ENCODE assay signal across 27 cellular contexts in genomic region chr1:191929383-191929782, GRCh38.
"Had no signal": no experiment of that assay in that cellular context is flagged by ENCODE, and none has a peak within 500 bp of the region (broad histone marks: within the 10 kb centered on the region; RNA-seq: fewer than 3 reads in every experiment).

No MANE protein-coding gene starts in this region.

- H3K27ac Mint-ChIP-seq: immature natural killer cell; naive thymus-derived CD4-positive, alpha-beta T cell; natural killer cell treated with Interleukin-12 subunit alpha and Interleukin-12 subunit beta and Interleukin-15 and Interleukin-18, amount 100 ng/mL, for 72 hours; progenitor cell of endocrine pancreas; stimulated activated memory B cell treated with anti-CD40 and anti-IgM and Interleukin-4, amounts not matched to agents 10 μg/mL and 1 μg/mL and 100 μg/mL, for 72 hours; stimulated activated naive CD8-positive, alpha-beta T cell treated with anti-CD3 and anti-CD28 coated beads, Interleukin-15, amount 100 ng/mL, for 72 hours; type B pancreatic cell had no signal

- H3K4me1 Mint-ChIP-seq: immature natural killer cell; naive thymus-derived CD4-positive, alpha-beta T cell; stimulated activated memory B cell treated with anti-CD40 and anti-IgM and Interleukin-4, amounts not matched to agents 10 μg/mL and 1 μg/mL and 100 μg/mL, for 72 hours; stimulated activated naive CD8-positive, alpha-beta T cell treated with anti-CD3 and anti-CD28 coated beads, Interleukin-15, amount 100 ng/mL, for 72 hours had no signal

- H3K4me2 ChIP-seq: hepatocyte, smooth muscle cell had no signal

- H3K36me3 Mint-ChIP-seq: immature natural killer cell; naive thymus-derived CD4-positive, alpha-beta T cell; stimulated activated memory B cell treated with anti-CD40 and anti-IgM and Interleukin-4, amounts not matched to agents 10 μg/mL and 1 μg/mL and 100 μg/mL, for 72 hours; type B pancreatic cell had no signal

- H2AFZ ChIP-seq: hepatocyte had no signal

- H3K9me3 ChIP-seq: lower lobe of right lung, ovary, right lobe of liver, tibial nerve, vagina had no signal

- H3K4me1 ChIP-seq: left lung, lower lobe of right lung, right atrium auricular region, right lobe of liver, tibial nerve, vagina had no signal

- H3K4me3 Mint-ChIP-seq: immature natural killer cell; naive thymus-derived CD4-positive, alpha-beta T cell; natural killer cell treated with Interleukin-12 subunit alpha and Interleukin-12 subunit beta and Interleukin-15 and Interleukin-18, amount 100 ng/mL, for 72 hours; stimulated activated memory B cell treated with anti-CD40 and anti-IgM and Interleukin-4, amounts not matched to agents 10 μg/mL and 1 μg/mL and 100 μg/mL, for 72 hours; stimulated activated naive CD8-positive, alpha-beta T cell treated with anti-CD3 and anti-CD28 coated beads, Interleukin-15, amount 100 ng/mL, for 72 hours; type B pancreatic cell had no signal

- H3K27me3 ChIP-seq: hepatocyte, left lung, ovary, right atrium auricular region, right lobe of liver, tibial nerve, vagina had no signal

- H3K4me3 ChIP-seq: hepatocyte, left lung, lower lobe of right lung, mucosa of descending colon, ovary, right atrium auricular region, right lobe of liver, smooth muscle cell, tibial nerve, vagina had no signal

- H3K79me2 ChIP-seq: hepatocyte had no signal

- DNase-seq: immature natural killer cell; kidney; left colon; lower lobe of right lung; mammary epithelial cell; midbrain; mucosa of descending colon; naive thymus-derived CD4-positive, alpha-beta T cell; ovary; right lobe of liver; stimulated activated CD4-positive, alpha-beta T cell treated with anti-CD3 and anti-CD28 coated beads, Interleukin-1b, Interleukin-23, amount 100 ng/mL, for 48 hours; stimulated activated CD4-positive, alpha-beta T cell treated with anti-CD3 and anti-CD28 coated beads, Interleukin-2, amount 100 ng/mL, for 48 hours; stimulated activated CD4-positive, alpha-beta T cell treated with anti-CD3 and anti-CD28 coated beads, Interleukin-4, amount 100 ng/mL, for 4 hours; stimulated activated CD8-positive, alpha-beta memory T cell treated with anti-CD3 and anti-CD28 coated beads, Interleukin-4, amount 100 ng/mL, for 48 hours; stimulated activated naive CD4-positive, alpha-beta T cell treated with Interleukin-2 at 50 U/mL for 16 hours; stimulated activated naive CD8-positive, alpha-beta T cell treated with anti-CD3 and anti-CD28 coated beads, Interleukin-15, amount 100 ng/mL, for 72 hours; substantia nigra had no signal

- H3K36me3 ChIP-seq: left lung, lower lobe of right lung, ovary, right atrium auricular region, right lobe of liver, tibial nerve, vagina had no signal

- H3K27me3 Mint-ChIP-seq: naive thymus-derived CD4-positive, alpha-beta T cell; natural killer cell treated with Interleukin-12 subunit alpha and Interleukin-12 subunit beta and Interleukin-15 and Interleukin-18, amount 100 ng/mL, for 72 hours; progenitor cell of endocrine pancreas; stimulated activated memory B cell treated with anti-CD40 and anti-IgM and Interleukin-4, amounts not matched to agents 10 μg/mL and 1 μg/mL and 100 μg/mL, for 72 hours; stimulated activated naive CD8-positive, alpha-beta T cell treated with anti-CD3 and anti-CD28 coated beads, Interleukin-15, amount 100 ng/mL, for 72 hours; type B pancreatic cell had no signal

- ATAC-seq: left colon; left lung; lower lobe of right lung; mucosa of descending colon; naive thymus-derived CD4-positive, alpha-beta T cell; natural killer cell treated with Interleukin-12 subunit alpha and Interleukin-12 subunit beta and Interleukin-15 and Interleukin-18, amount 100 ng/mL, for 72 hours; right lobe of liver; stimulated activated memory B cell treated with anti-CD40 and anti-IgM and Interleukin-4, amounts not matched to agents 10 μg/mL and 1 μg/mL and 100 μg/mL, for 72 hours; stimulated activated naive CD8-positive, alpha-beta T cell treated with anti-CD3 and anti-CD28 coated beads, Interleukin-15, amount 100 ng/mL, for 72 hours had no signal

- H3K27ac ChIP-seq: hepatocyte, left lung, lower lobe of right lung, ovary, right atrium auricular region, right lobe of liver, tibial nerve, vagina had no signal
